1 cellular context compared by ENCODE assay signal in genomic region chr12:98696036-98696646, GRCh38.
TF ChIP-seq lines count a peak whose summit lies in the region.

No MANE protein-coding gene starts in this region.

TF ChIP-seq in H1, 55 proteins besides CTCF, POLR2A, EP300 and RAD21:
- TF ChIP-seq HDAC2 (IDR thresholded peaks at IDR 0.05; ENCODE audit: borderline replicate concordance in 1 of 2, low read depth in 2 of 2, low read length in 2 of 2) (peak in 1 of 2 experiments; percentile 35; a peak in 1 of 4 replicates), SP1 (IDR thresholded peaks at IDR 0.05; ENCODE audit: low read depth, low read length) (peak; percentile 36; the same call in 1 of the 2 replicates), GTF2F1 (IDR thresholded peaks at IDR 0.05; ENCODE audit: borderline replicate concordance, low read depth, low read length) (no peak)
